Comparison of ENCODE assay signal across 18 cellular contexts in the genomic region with DNA sequence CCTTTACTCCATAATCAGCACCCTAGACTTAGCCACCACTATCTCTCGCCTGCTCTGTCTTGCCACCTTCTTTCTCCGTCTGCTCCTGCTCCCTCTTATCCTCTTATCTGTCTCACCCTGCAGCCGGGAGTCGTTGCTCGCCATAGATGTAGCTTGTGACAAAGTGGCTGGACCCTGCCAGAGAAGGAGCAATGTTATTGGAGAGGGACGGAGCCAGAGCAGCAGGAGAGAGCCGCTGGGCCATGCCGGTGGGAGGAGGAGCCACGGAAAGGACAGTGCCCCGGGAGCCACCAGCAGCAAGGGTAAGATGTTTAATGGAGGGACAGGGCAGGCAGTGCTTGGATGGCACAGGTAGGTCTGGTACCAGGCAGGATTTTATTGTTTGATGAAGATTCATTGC.
A peak's percentile ranks its signal among the peaks of the same experiment; 100 is the strongest.
DNase-seq lines count a peak whose midpoint lies in the region; ATAC-seq and TF ChIP-seq lines count a peak whose summit lies in the region.
"Had no signal": no experiment of that assay in that cellular context is flagged by ENCODE, and none has a peak within 500 bp of the region (broad histone marks: within the 10 kb centered on the region; RNA-seq: fewer than 3 reads in every experiment).

No MANE protein-coding gene starts in this region.

- H3K4me3 ChIP-seq in right atrium auricular region (peak overlapping the region in 1 of 2 donors; percentile 4), gastrocnemius medialis (peak overlapping the region in 3 of 4 donors; percentile 8 to 29 (median 14))
- H3K4me3 ChIP-seq: K562 had no signal

- in situ Hi-C loops in gastrocnemius medialis (cut with MboI; ENCODE audit: low sequenced_read_pairs in 4 of 4) (loop anchor here in 2 of 4 donors (5.0 to 10.0 kb wide), 3 partner anchors 97 to 455 kb away; no protein-coding TSS in a partner anchor), GM13977 (cut with MboI; ENCODE audit: low pct_unique_long_range_greater_than_20kb, low sequenced_read_pairs, unreplicated experiment) (no loop called here)

- intact Hi-C loops in Right ventricle myocardium superior (cut with DNase I) (loop anchor here (10.0 kb wide), 1 partner anchor 465 kb away; the partner anchor contains the start of gene NR4A3), cardiac septum (cut with DNase I) (loop anchor here (2.0 kb wide), 2 partner anchors 91 to 203 kb away; no protein-coding TSS in a partner anchor), gastrocnemius medialis (cut with DNase I; ENCODE audit: low total_unique reads) (loop anchor here (5.0 to 10.0 kb wide), 3 partner anchors 255 to 1218 kb away; partner anchors contain the start of genes CAVIN4, STX17 and TGFBR1)

- ATAC-seq in Right ventricle myocardium superior (ENCODE audit: poor library complexity) (peak; percentile 25), gastrocnemius medialis (peak; percentile 11 to 15)
- ATAC-seq: K562 had no signal

- H3K4me1 ChIP-seq in right atrium auricular region (peaks cover 0 to 28% of the 10 kb centered on the region in 2 donors), gastrocnemius medialis (peaks cover 43 to 47% of the 10 kb centered on the region in 2 donors)

- peak overlapping the region; percentile 84 to 92 for H3K27ac ChIP-seq in right atrium auricular region
- peak overlapping the region; percentile 83 to 99 (median 96) for H3K27ac ChIP-seq in gastrocnemius medialis
- H3K27ac ChIP-seq: 22Rv1, C4-2B had no signal

- DNase-seq in Right ventricle myocardium superior (no peak), cardiac septum (ENCODE audit: low spot score) (no peak), cerebellum (ENCODE audit: low spot score) (peak; percentile 83), right atrium auricular region (ENCODE audit: low spot score) (no peak), gastrocnemius medialis (peak; percentile 52 to 79), GM13977 (ENCODE audit: low spot score) (no peak), NCI-H187 treated with DMSO at 0.1 percent for 48 hours (lab: John Stamatoyannopoulos, UW) (no peak), HEK293T (ENCODE audit: extremely low spot score) (no peak)
- DNase-seq: AML-193, DMS79, HCEC 1CT, NCI-H2107, NCI-H510A, NCI-H774, OCI-M1 had no signal

- no peak for TF ChIP-seq CTCF in right atrium auricular region (IDR thresholded peaks at IDR 0.05)
- no peak for TF ChIP-seq CTCF in gastrocnemius medialis (IDR thresholded peaks at IDR 0.05 in 4 of 5, conservative IDR thresholded peaks at IDR 0.05 in 1 of 5)
- no peak for TF ChIP-seq CTCF in GM13977 (IDR thresholded peaks at IDR 0.05; ENCODE audit: extremely low read depth, insufficient read depth, missing control alignments)

- H3K27me3 ChIP-seq in right atrium auricular region (no peaks in the 10 kb centered on the region), gastrocnemius medialis (no peaks in the 10 kb centered on the region)

- no peaks in the 10 kb centered on the region for H3K9me3 ChIP-seq in right atrium auricular region
- H3K9me3 ChIP-seq in gastrocnemius medialis = no peaks in the 10 kb centered on the region

- H3K36me3 ChIP-seq in right atrium auricular region (no peaks in the 10 kb centered on the region), gastrocnemius medialis (no peaks in the 10 kb centered on the region)

- CTCF ChIA-PET in HEK293T (lab: Yijun Ruan, JAX) = no interaction called here

- POLR2A ChIA-PET in HEK293T (lab: Yijun Ruan, JAX) = no interaction called here

- TF ChIP-seq POLR2A in gastrocnemius medialis (IDR thresholded peaks at IDR 0.05) = no peak

TF ChIP-seq in HEK293T, 16 proteins besides CTCF, POLR2A, EP300 and RAD21:
- no peak for TF ChIP-seq BHLHE40 (IDR thresholded peaks at IDR 0.05; ENCODE audit: borderline replicate concordance)
- TF ChIP-seq SUZ12 (IDR thresholded peaks at IDR 0.05) = no peak

Comparison
In these comparisons a context has a peak if more than half of its experiments do, and no peak if none do; other contexts are left out.
1. DNase-seq: peak in cerebellum (single experiment) and gastrocnemius medialis (2 of 2); none in Right ventricle myocardium superior (single experiment), cardiac septum (single experiment), right atrium auricular region (single experiment), GM13977 (single experiment), NCI-H187 treated with DMSO at 0.1 percent for 48 hours (single experiment) and HEK293T (single experiment).